8 cellular contexts compared by ENCODE assay signal in the genomic region with DNA sequence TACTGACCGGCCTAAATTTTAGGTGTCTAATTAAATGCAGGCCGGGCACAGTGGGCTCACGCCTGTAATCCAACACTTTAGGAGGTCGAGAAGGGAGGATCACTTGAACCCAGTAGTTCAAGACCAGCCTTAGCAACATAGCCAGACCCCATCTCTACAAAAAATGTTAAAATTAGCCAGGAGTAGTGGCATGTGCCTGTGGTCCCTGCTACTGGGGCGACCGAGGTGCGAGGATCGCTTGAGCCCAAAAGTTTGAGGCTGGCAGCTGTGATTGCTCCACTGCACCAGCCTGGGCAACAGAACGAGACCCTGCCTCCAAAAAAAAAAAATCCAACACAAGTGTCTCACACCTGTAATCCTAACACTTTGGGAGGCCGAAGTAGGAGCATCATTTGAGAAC. TPM values are rescaled to one million over a fixed set of nuclear protein-coding genes. Genes with fewer than 3 reads are reported as not detected.
DNase-seq lines count a peak whose midpoint lies in the region; TF ChIP-seq lines count a peak whose summit lies in the region.

No MANE protein-coding gene starts in this region.

- H3K27ac ChIP-seq in endodermal cell (ENCODE audit: low read depth, low read length) (no peak overlapping the region), neutrophil (no peak overlapping the region), ascending aorta (no peak overlapping the region)

- H4K20me1 ChIP-seq in Loucy (ENCODE audit: insufficient read depth, low read length, poor library complexity, severe bottlenecking): peaks cover 10% of the 10 kb centered on the region

- H3K27ac Mint-ChIP-seq in Caco-2 (ENCODE audit: unreplicated experiment) (no peak overlapping the region), endodermal cell (no peak overlapping the region)

- peak overlapping the region; percentile 99 for H3K4me2 ChIP-seq in Loucy (ENCODE audit: low read depth, low read length, poor library complexity, severe bottlenecking)

- H3K4me3 ChIP-seq in Caco-2 (ENCODE audit: low read depth, low read length) (no peak overlapping the region), Loucy (ENCODE audit: low read length, poor library complexity, severe bottlenecking) (peak overlapping the region; percentile 99), endodermal cell (ENCODE audit: low read length) (no peak overlapping the region), neutrophil (ENCODE audit: low read depth in 1 of 2, low read length in 1 of 2) (peak overlapping the region; percentile 84 to 99), ascending aorta (peak overlapping the region in 1 of 2 donors; percentile 81)

- H3K27me3 ChIP-seq in Caco-2 (replicated peaks; ENCODE audit: control insufficient read depth, insufficient read depth, low read length) (no peaks in the 10 kb centered on the region), Loucy (ENCODE audit: insufficient read depth, low read length, poor library complexity, severe bottlenecking) (no peaks in the 10 kb centered on the region), endodermal cell (ENCODE audit: control insufficient read depth, insufficient read depth, low read length, poor library complexity, severe bottlenecking) (no peaks in the 10 kb centered on the region), neutrophil (no peaks in the 10 kb centered on the region), ascending aorta (no peaks in the 10 kb centered on the region)

- H3K4me3 Mint-ChIP-seq in Caco-2 (ENCODE audit: unreplicated experiment): peak overlapping the region; percentile 91
- H3K4me3 Mint-ChIP-seq in endodermal cell: peak overlapping the region; percentile 85

- DNase-seq in Caco-2 (no peak), endodermal cell (no peak), NCI-H146 (lab: John Stamatoyannopoulos, UW) (no peak), ascending aorta (ENCODE audit: low spot score in 2 of 2) (no peak), midbrain (lab: John Stamatoyannopoulos, UW) (no peak), G401 (ENCODE audit: low spot score) (no peak)

- H3K36me3 ChIP-seq in Caco-2 (ENCODE audit: control insufficient read depth, insufficient read depth, low read length) (no peaks in the 10 kb centered on the region), Loucy (ENCODE audit: insufficient read depth, low read length) (no peaks in the 10 kb centered on the region), endodermal cell (ENCODE audit: control insufficient read depth, insufficient read depth, low read length) (no peaks in the 10 kb centered on the region), neutrophil (no peaks in the 10 kb centered on the region), ascending aorta (no peaks in the 10 kb centered on the region)

- in situ Hi-C loops in G401 (cut with HindIII; ENCODE audit: low sequenced_read_pairs): no loop called here

- H3K79me2 ChIP-seq in Loucy (ENCODE audit: insufficient read depth, low read length): peaks cover 28% of the 10 kb centered on the region

- POLR2A ChIA-PET in Caco-2 (lab: Charles Lee): interaction anchor here (0.6 to 1.0 kb wide), 3 partner anchors 81 to 945 kb away, joined by 6 to 10 read pairs (median 9); partner anchors contain the start of genes MKRN1 and NDUFB2

- BruUV-seq in Caco-2 (replicated peaks; lab: Mats Ljungman, UMichigan): no TSS peak

- intact Hi-C loops in Caco-2 (cut with micrococcal nuclease; ENCODE audit: unreplicated experiment): loop anchor here (5.0 kb wide), 1 partner anchor 222 kb away; the partner anchor contains the start of gene KDM7A
- intact Hi-C loops in ascending aorta (cut with DNase I): loop anchor here (1.0 to 10.0 kb wide), 6 partner anchors 79 to 964 kb away; partner anchors contain the start of genes ADCK2, BRAF and MRPS33

- TF ChIP-seq CTCF in Caco-2 (IDR thresholded peaks at IDR 0.05; ENCODE audit: insufficient read depth in 1 of 2, low read depth in 1 of 2, low read length in 1 of 2, severe bottlenecking in 1 of 2, unreplicated experiment in 1 of 2) (no peak), Loucy (conservative IDR thresholded peaks at IDR 0.05; ENCODE audit: low read length) (no peak), endodermal cell (conservative IDR thresholded peaks at IDR 0.05) (no peak), neutrophil (IDR thresholded peaks at IDR 0.05) (no peak), ascending aorta (IDR thresholded peaks at IDR 0.05) (no peak)

- H3K9me3 ChIP-seq in Caco-2 (no peaks in the 10 kb centered on the region), Loucy (ENCODE audit: insufficient read depth, low read depth, low read length) (no peaks in the 10 kb centered on the region), endodermal cell (ENCODE audit: control insufficient read depth, low read length) (no peaks in the 10 kb centered on the region), neutrophil (no peaks in the 10 kb centered on the region), ascending aorta (no peaks in the 10 kb centered on the region)

- H3K4me1 ChIP-seq in Caco-2: no peaks in the 10 kb centered on the region
- peaks cover 16% of the 10 kb centered on the region for H3K4me1 ChIP-seq in Loucy (ENCODE audit: insufficient read depth, low read length, poor library complexity, severe bottlenecking)
- H3K4me1 ChIP-seq in endodermal cell (ENCODE audit: control insufficient read depth, insufficient read depth, low read length): no peaks in the 10 kb centered on the region
- H3K4me1 ChIP-seq in neutrophil (ENCODE audit: control insufficient read depth in 1 of 2, insufficient read depth in 1 of 2, low read depth in 1 of 2, low read length in 1 of 2): peaks cover 77 to 91% of the 10 kb centered on the region in 2 experiments
- peaks cover 0 to 3% of the 10 kb centered on the region in 2 donors for H3K4me1 ChIP-seq in ascending aorta

- H3K36me3 Mint-ChIP-seq in Caco-2 (ENCODE audit: insufficient read depth, unreplicated experiment): no peaks in the 10 kb centered on the region
- no peaks in the 10 kb centered on the region for H3K36me3 Mint-ChIP-seq in endodermal cell (ENCODE audit: low read depth)

- H3K9me3 Mint-ChIP-seq in Caco-2 (ENCODE audit: unreplicated experiment): no peaks in the 10 kb centered on the region
- H3K9me3 Mint-ChIP-seq in endodermal cell: no peaks in the 10 kb centered on the region

- CTCF ChIA-PET in Caco-2 (lab: Charles Lee): interaction anchor here (0.6 to 0.7 kb wide), 4 partner anchors 49 to 916 kb away, joined by 6 to 10 read pairs (median 8); no protein-coding TSS in a partner anchor

- WGBS in endodermal cell (ENCODE audit: insufficient coverage in 1 of 2, insufficient read length in 1 of 2), 2 experiments: 88 to 92% methylated on average over 10 of the region's 10 CpGs

- H3K4me1 Mint-ChIP-seq in Caco-2 (ENCODE audit: low read depth, unreplicated experiment): peaks cover 6% of the 10 kb centered on the region
- H3K4me1 Mint-ChIP-seq in endodermal cell: peaks cover 7% of the 10 kb centered on the region

- H2AFZ ChIP-seq in Loucy (ENCODE audit: low read length): peak overlapping the region; percentile 86; the same call in 1 of the 2 replicates

- no peak overlapping the region for H3K9ac ChIP-seq in Loucy (ENCODE audit: low read depth, low read length, poor library complexity, severe bottlenecking)
- no peak overlapping the region for H3K9ac ChIP-seq in endodermal cell (ENCODE audit: extremely low read depth, low read length, poor library complexity, severe bottlenecking)

- no peaks in the 10 kb centered on the region for H3K9me2 ChIP-seq in Loucy (replicated peaks; ENCODE audit: low read depth, low read length)

- H3K27me3 Mint-ChIP-seq in Caco-2 (ENCODE audit: insufficient read depth, unreplicated experiment): no peaks in the 10 kb centered on the region
- H3K27me3 Mint-ChIP-seq in endodermal cell (ENCODE audit: insufficient read depth): no peaks in the 10 kb centered on the region

- H3F3A ChIP-seq in Loucy (ENCODE audit: low read depth): no peaks in the 10 kb centered on the region

RNA-seq across cellular contexts. Expression of gene SLC37A3, which starts 0.5 kb away (rescaled TPM):
- total RNA-seq in Caco-2 (2022): 40.6 and 46.4 TPM in 2 replicates
- total RNA-seq in endodermal cell: 10 to 100 TPM; 55.4 to 60.5 TPM
- 59.6 TPM for polyA plus RNA-seq in endodermal cell (2013, experiment 1 of 2)
- polyA plus RNA-seq in endodermal cell (2013, experiment 2 of 2): 57.5 TPM
- total RNA-seq in ascending aorta: 15.0 TPM
- 53.7 and 75.1 TPM in 2 replicates for total RNA-seq in G401 (2014; rRNA removed; shearing (Covaris generic))

RNA-seq across cellular contexts. Expression of gene RAB19, which starts 5.0 kb away (rescaled TPM):
- total RNA-seq in Caco-2 (2022) (3.8 and 4.1 TPM in 2 replicates), endodermal cell (1 to 10 TPM; 5.1 to 5.7 TPM), ascending aorta (not detected)
- polyA plus RNA-seq in endodermal cell (2013, experiment 1 of 2): not detected
- not detected for polyA plus RNA-seq in endodermal cell (2013, experiment 2 of 2)
- not detected in 2 replicates for total RNA-seq in G401 (2014; rRNA removed; shearing (Covaris generic))

Comparison
In these comparisons a context has a peak if more than half of its experiments do, and no peak if none do; other contexts are left out.
1. H3K4me3 ChIP-seq: peak in Loucy (single experiment) and neutrophil (2 of 2); none in Caco-2 (single experiment) and endodermal cell (single experiment).